In genomic region chr5:42642006-42642405, GRCh38 we compare ENCODE assay signal across 21 cellular contexts.
DNase-seq lines count a peak whose midpoint lies in the region; ATAC-seq, FAIRE-seq and TF ChIP-seq lines count a peak whose summit lies in the region.
"Had no signal": no experiment of that assay in that cellular context is flagged by ENCODE, and none has a peak within 500 bp of the region (broad histone marks: within the 10 kb centered on the region; RNA-seq: fewer than 3 reads in every experiment).

No MANE protein-coding gene starts in this region.

- CTCF ChIA-PET in PC-3 (lab: Charles Lee) = no interaction called here

- H3K27ac ChIP-seq in PC-3 (ENCODE audit: low read length) (peak overlapping the region; percentile 86), keratinocyte (ENCODE audit: control insufficient read depth, insufficient read depth, low read length) (peak overlapping the region; percentile 77), smooth muscle cell (ENCODE audit: low read depth) (peak overlapping the region; percentile 67), dorsolateral prefrontal cortex (no peak overlapping the region), GM23248 (no peak overlapping the region)
- H3K27ac ChIP-seq: C4-2B had no signal

- H3K4me2 ChIP-seq in PC-3 (ENCODE audit: low read length) = peak overlapping the region; percentile 48
- peak overlapping the region; percentile 52 for H3K4me2 ChIP-seq in keratinocyte (ENCODE audit: control insufficient read depth, extremely low read depth, insufficient read depth, low read depth, low read length)
- H3K4me2 ChIP-seq in smooth muscle cell = peak overlapping the region; percentile 49
- no peak overlapping the region for H3K4me2 ChIP-seq in GM23248 (ENCODE audit: unreplicated experiment)

- H3F3A ChIP-seq in PC-3 (ENCODE audit: low read length, unreplicated experiment) (peaks cover 7% of the 10 kb centered on the region), smooth muscle cell (ENCODE audit: low read depth) (no peaks in the 10 kb centered on the region), GM23248 (ENCODE audit: insufficient read depth) (no peaks in the 10 kb centered on the region)

- H3K4me3 ChIP-seq in PC-3 (ENCODE audit: low read length) (no peak overlapping the region), bronchial epithelial cell (ENCODE audit: low read depth, low read length) (no peak overlapping the region), keratinocyte (ENCODE audit: control insufficient read depth in 2 of 3, extremely low read depth in 1 of 3, insufficient read depth in 2 of 3, low read depth in 1 of 3, low read length in 3 of 3) (peak overlapping the region in 1 of 3 experiments; percentile 5), smooth muscle cell (no peak overlapping the region), dorsolateral prefrontal cortex (no peak overlapping the region), GM23248 (no peak overlapping the region)

- BruUV-seq in PC-3 (replicated peaks; lab: Mats Ljungman, UMichigan) = no TSS peak

- H3K9me3 ChIP-seq in PC-3 (ENCODE audit: low read length) (no peaks in the 10 kb centered on the region), keratinocyte (ENCODE audit: control insufficient read depth, low read depth, low read length) (no peaks in the 10 kb centered on the region), smooth muscle cell (replicated peaks; ENCODE audit: low read depth) (no peaks in the 10 kb centered on the region), GM23248 (ENCODE audit: low read depth) (no peaks in the 10 kb centered on the region)
- H3K9me3 ChIP-seq: Caco-2 had no signal

- WGBS in smooth muscle cell (ENCODE audit: low lambda C conversion rate) = 86% methylated on average over 4 of the region's 4 CpGs
- 73 to 83% methylated on average over 4 of the region's 4 CpGs for WGBS in GM23248 (ENCODE audit: low coverage in 1 of 2, low lambda C conversion rate in 2 of 2, missing lambda C conversion rate in 2 of 2), 2 experiments

- H3K9me1 ChIP-seq in keratinocyte (ENCODE audit: control insufficient read depth, extremely low read depth, insufficient read depth, low read length) = no peaks in the 10 kb centered on the region

- peak overlapping the region; percentile 40; the same call in 1 of the 2 replicates for H3K9ac ChIP-seq in PC-3 (ENCODE audit: low read length)
- H3K9ac ChIP-seq in keratinocyte (ENCODE audit: control insufficient read depth, extremely low read depth, insufficient read depth, low read length) = no peak overlapping the region
- H3K9ac ChIP-seq in smooth muscle cell (ENCODE audit: low read depth) = no peak overlapping the region
- no peak overlapping the region for H3K9ac ChIP-seq in GM23248

- in situ Hi-C loops in GM23248 (cut with MboI) = no loop called here

- intact Hi-C loops in PC-3 (cut with micrococcal nuclease) = no loop called here
- intact Hi-C loops in dorsolateral prefrontal cortex (cut with DNase I) = no loop called here

- H3K9me2 ChIP-seq in PC-3 (replicated peaks; ENCODE audit: low read length) (no peaks in the 10 kb centered on the region), GM23248 (ENCODE audit: insufficient read depth) (no peaks in the 10 kb centered on the region)

- ATAC-seq in PC-3 = no peak
- ATAC-seq: HCT116 had no signal

- H3K79me2 ChIP-seq in PC-3 (ENCODE audit: low read length) = no peaks in the 10 kb centered on the region
- H3K79me2 ChIP-seq in keratinocyte (ENCODE audit: control insufficient read depth, insufficient read depth, low read length) = no peaks in the 10 kb centered on the region
- H3K79me2 ChIP-seq in smooth muscle cell (ENCODE audit: low read depth) = no peaks in the 10 kb centered on the region
- H3K79me2 ChIP-seq in GM23248 (ENCODE audit: insufficient read depth) = no peaks in the 10 kb centered on the region

- H3K4me1 ChIP-seq in PC-3 (ENCODE audit: insufficient read depth, low read length) = peaks cover 25% of the 10 kb centered on the region
- H3K4me1 ChIP-seq in keratinocyte (ENCODE audit: control insufficient read depth, extremely low read depth, insufficient read depth, low read length) = peaks cover 20% of the 10 kb centered on the region
- H3K4me1 ChIP-seq in smooth muscle cell (ENCODE audit: low read depth) = no peaks in the 10 kb centered on the region
- H3K4me1 ChIP-seq in GM23248 (ENCODE audit: insufficient read depth) = no peaks in the 10 kb centered on the region

- FAIRE-seq in bronchial epithelial cell (lab: Jason Lieb, UNC) = no peak
- FAIRE-seq in keratinocyte (lab: Jason Lieb, UNC) = peak; percentile 76
- FAIRE-seq: D721Med, G401.6, GM12891, HTR-8/SVneo had no signal

- dilution Hi-C loops in keratinocyte (cut with MboI; ENCODE audit: extremely low pct_ligation_motif_present, low sequenced_read_pairs) = no loop called here

- H2AFZ ChIP-seq in PC-3 (ENCODE audit: low read length) (no peak overlapping the region), keratinocyte (ENCODE audit: control insufficient read depth, low read length) (no peak overlapping the region), smooth muscle cell (ENCODE audit: low read depth) (no peak overlapping the region), GM23248 (no peak overlapping the region)

- DNase-seq in PC-3 (no peak), bronchial epithelial cell (ENCODE audit: low read depth) (peak; percentile 58), keratinocyte (ENCODE audit: low read depth, low spot score) (no peak), smooth muscle cell (lab: John Stamatoyannopoulos, UW; ENCODE audit: unreplicated experiment) (no peak), AG08395 (ENCODE audit: low spot score) (no peak), dorsolateral prefrontal cortex (no peak), GM23248 (no peak)
- DNase-seq: ACHN; AML-193; Caco-2; CD4-positive, alpha-beta T cell; GOT3; H7; HFFc6; IMR-90 had no signal

- H3K36me3 ChIP-seq in PC-3 (ENCODE audit: low read depth, low read length) (no peaks in the 10 kb centered on the region), bronchial epithelial cell (ENCODE audit: control insufficient read depth, insufficient read depth, low read length) (no peaks in the 10 kb centered on the region), keratinocyte (ENCODE audit: control insufficient read depth in 2 of 2, extremely low read depth in 1 of 2, insufficient read depth in 2 of 2, low read length in 2 of 2) (no peaks in the 10 kb centered on the region), smooth muscle cell (ENCODE audit: low read depth) (no peaks in the 10 kb centered on the region), GM23248 (ENCODE audit: low read depth) (no peaks in the 10 kb centered on the region)

- H3K27me3 ChIP-seq in PC-3 (ENCODE audit: low read length) (no peaks in the 10 kb centered on the region), bronchial epithelial cell (ENCODE audit: control insufficient read depth, insufficient read depth, low read length) (no peaks in the 10 kb centered on the region), keratinocyte (ENCODE audit: control insufficient read depth, extremely low read depth, insufficient read depth, low read length) (no peaks in the 10 kb centered on the region), smooth muscle cell (ENCODE audit: low read depth) (no peaks in the 10 kb centered on the region), dorsolateral prefrontal cortex (no peaks in the 10 kb centered on the region), GM23248 (replicated peaks; ENCODE audit: insufficient read depth) (no peaks in the 10 kb centered on the region)

- POLR2A ChIA-PET in PC-3 (lab: Charles Lee; ENCODE audit: unreplicated experiment) = no interaction called here

- TF ChIP-seq CTCF in PC-3 (conservative IDR thresholded peaks at IDR 0.05; ENCODE audit: low read depth, low read length) (no peak), bronchial epithelial cell (IDR thresholded peaks at IDR 0.05; ENCODE audit: insufficient read depth, low read length, severe bottlenecking) (no peak), keratinocyte (optimal IDR thresholded peaks at IDR 0.05 in 1 of 3, IDR thresholded peaks at IDR 0.05 in 1 of 3, conservative IDR thresholded peaks at IDR 0.05 in 1 of 3; ENCODE audit: extremely low read depth in 1 of 3, insufficient read depth in 2 of 3, low read length in 3 of 3) (no peak), smooth muscle cell (IDR thresholded peaks at IDR 0.05; ENCODE audit: borderline replicate concordance, insufficient read depth, poor library complexity, severe bottlenecking) (no peak), dorsolateral prefrontal cortex (IDR thresholded peaks at IDR 0.05 in 54 of 56, conservative IDR thresholded peaks at IDR 0.05 in 2 of 56; ENCODE audit: low read depth in 1 of 56, partially characterized antibody in 56 of 56) (no peak)

- H4K20me1 ChIP-seq in PC-3 (ENCODE audit: low read length) (no peaks in the 10 kb centered on the region), keratinocyte (ENCODE audit: control insufficient read depth, extremely low read depth, insufficient read depth, low read length) (no peaks in the 10 kb centered on the region), smooth muscle cell (ENCODE audit: low read depth) (no peaks in the 10 kb centered on the region), GM23248 (ENCODE audit: insufficient read depth) (no peaks in the 10 kb centered on the region)

Comparison
In these comparisons a context has a peak if more than half of its experiments do, and no peak if none do; other contexts are left out.
1. H3K27ac ChIP-seq: peak in PC-3 (single experiment), keratinocyte (single experiment) and smooth muscle cell (single experiment); none in dorsolateral prefrontal cortex (0 of 59) and GM23248 (single experiment).